2 cellular contexts compared by ENCODE assay signal in the genomic region with DNA sequence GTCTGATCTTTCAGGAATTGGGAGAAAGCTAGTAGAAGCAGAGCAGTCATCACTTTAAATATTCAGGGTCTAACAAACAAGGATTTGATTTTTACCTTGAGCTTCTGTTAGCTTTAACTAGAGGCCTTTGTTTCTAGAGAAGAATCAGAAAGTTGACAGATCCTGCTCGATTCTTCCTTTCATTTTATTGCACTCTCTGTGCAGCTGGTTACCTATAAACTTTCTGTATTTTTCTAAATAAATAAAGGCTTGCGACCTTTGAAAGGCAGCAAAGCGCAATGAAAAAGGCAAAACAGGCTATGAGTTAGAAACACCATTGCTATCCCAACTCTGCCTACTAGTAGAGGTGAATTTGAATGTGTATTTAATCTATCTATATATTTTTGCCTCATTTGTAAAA.
A peak's percentile ranks its signal among the peaks of the same experiment; 100 is the strongest.
TF ChIP-seq lines count a peak whose summit lies in the region.

No MANE protein-coding gene starts in this region.

TF ChIP-seq in liver, 16 proteins besides CTCF, POLR2A, EP300 and RAD21 (continued from another document):
- no peak for TF ChIP-seq HNF4G (IDR thresholded peaks at IDR 0.05)
- TF ChIP-seq TAF1 (conservative IDR thresholded peaks at IDR 0.05): no peak
- peak; percentile 21 to 60 for TF ChIP-seq HNF4A (conservative IDR thresholded peaks at IDR 0.05)
- TF ChIP-seq EGR1 (IDR thresholded peaks at IDR 0.05; ENCODE audit: low read depth in 2 of 2): no peak
- no peak for TF ChIP-seq GABPA (IDR thresholded peaks at IDR 0.05 in 1 of 2, conservative IDR thresholded peaks at IDR 0.05 in 1 of 2)
- no peak for TF ChIP-seq JUND (IDR thresholded peaks at IDR 0.05)
- TF ChIP-seq FOXA2 (IDR thresholded peaks at IDR 0.05): peak; percentile 45
- no peak for TF ChIP-seq RXRA (IDR thresholded peaks at IDR 0.05)
- peak; percentile 46 for TF ChIP-seq SP1 (IDR thresholded peaks at IDR 0.05)

TF ChIP-seq in HepG2, 621 proteins besides CTCF, POLR2A, EP300 and RAD21 (continued from another document):
- TF ChIP-seq, protein P1, sequence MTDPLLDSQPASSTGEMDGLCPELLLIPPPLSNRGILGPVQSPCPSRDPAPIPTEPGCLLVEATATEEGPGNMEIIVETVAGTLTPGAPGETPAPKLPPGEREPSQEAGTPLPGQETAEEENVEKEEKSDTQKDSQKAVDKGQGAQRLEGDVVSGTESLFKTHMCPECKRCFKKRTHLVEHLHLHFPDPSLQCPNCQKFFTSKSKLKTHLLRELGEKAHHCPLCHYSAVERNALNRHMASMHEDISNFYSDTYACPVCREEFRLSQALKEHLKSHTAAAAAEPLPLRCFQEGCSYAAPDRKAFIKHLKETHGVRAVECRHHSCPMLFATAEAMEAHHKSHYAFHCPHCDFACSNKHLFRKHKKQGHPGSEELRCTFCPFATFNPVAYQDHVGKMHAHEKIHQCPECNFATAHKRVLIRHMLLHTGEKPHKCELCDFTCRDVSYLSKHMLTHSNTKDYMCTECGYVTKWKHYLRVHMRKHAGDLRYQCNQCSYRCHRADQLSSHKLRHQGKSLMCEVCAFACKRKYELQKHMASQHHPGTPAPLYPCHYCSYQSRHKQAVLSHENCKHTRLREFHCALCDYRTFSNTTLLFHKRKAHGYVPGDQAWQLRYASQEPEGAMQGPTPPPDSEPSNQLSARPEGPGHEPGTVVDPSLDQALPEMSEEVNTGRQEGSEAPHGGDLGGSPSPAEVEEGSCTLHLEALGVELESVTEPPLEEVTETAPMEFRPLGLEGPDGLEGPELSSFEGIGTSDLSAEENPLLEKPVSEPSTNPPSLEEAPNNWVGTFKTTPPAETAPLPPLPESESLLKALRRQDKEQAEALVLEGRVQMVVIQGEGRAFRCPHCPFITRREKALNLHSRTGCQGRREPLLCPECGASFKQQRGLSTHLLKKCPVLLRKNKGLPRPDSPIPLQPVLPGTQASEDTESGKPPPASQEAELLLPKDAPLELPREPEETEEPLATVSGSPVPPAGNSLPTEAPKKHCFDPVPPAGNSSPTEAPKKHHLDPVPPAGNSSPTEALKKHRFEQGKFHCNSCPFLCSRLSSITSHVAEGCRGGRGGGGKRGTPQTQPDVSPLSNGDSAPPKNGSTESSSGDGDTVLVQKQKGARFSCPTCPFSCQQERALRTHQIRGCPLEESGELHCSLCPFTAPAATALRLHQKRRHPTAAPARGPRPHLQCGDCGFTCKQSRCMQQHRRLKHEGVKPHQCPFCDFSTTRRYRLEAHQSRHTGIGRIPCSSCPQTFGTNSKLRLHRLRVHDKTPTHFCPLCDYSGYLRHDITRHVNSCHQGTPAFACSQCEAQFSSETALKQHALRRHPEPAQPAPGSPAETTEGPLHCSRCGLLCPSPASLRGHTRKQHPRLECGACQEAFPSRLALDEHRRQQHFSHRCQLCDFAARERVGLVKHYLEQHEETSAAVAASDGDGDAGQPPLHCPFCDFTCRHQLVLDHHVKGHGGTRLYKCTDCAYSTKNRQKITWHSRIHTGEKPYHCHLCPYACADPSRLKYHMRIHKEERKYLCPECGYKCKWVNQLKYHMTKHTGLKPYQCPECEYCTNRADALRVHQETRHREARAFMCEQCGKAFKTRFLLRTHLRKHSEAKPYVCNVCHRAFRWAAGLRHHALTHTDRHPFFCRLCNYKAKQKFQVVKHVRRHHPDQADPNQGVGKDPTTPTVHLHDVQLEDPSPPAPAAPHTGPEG (CRISPR knock-in tag; IDR thresholded peaks at IDR 0.05): no peak
- TF ChIP-seq, protein P2, sequence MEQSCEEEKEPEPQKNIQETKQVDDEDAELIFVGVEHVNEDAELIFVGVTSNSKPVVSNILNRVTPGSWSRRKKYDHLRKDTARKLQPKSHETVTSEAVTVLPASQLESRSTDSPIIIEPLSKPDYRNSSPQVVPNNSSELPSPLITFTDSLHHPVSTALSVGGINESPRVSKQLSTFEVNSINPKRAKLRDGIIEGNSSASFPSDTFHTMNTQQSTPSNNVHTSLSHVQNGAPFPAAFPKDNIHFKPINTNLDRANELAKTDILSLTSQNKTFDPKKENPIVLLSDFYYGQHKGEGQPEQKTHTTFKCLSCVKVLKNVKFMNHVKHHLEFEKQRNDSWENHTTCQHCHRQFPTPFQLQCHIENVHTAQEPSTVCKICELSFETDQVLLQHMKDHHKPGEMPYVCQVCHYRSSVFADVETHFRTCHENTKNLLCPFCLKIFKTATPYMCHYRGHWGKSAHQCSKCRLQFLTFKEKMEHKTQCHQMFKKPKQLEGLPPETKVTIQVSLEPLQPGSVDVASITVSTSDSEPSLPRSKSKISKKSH (CRISPR knock-in tag; IDR thresholded peaks at IDR 0.05; ENCODE audit: borderline replicate concordance): no peak
- no peak for TF ChIP-seq HES4 (CRISPR knock-in tag; IDR thresholded peaks at IDR 0.05; ENCODE audit: borderline replicate concordance)
- TF ChIP-seq ZNF234 (CRISPR knock-in tag; conservative IDR thresholded peaks at IDR 0.05): no peak
- TF ChIP-seq FOXK2 (IDR thresholded peaks at IDR 0.05): no peak
- no peak for TF ChIP-seq CREM (IDR thresholded peaks at IDR 0.05)
- TF ChIP-seq CREM (CRISPR knock-in tag; IDR thresholded peaks at IDR 0.05): no peak
- no peak for TF ChIP-seq HNRNPL (IDR thresholded peaks at IDR 0.05; ENCODE audit: low read depth, low read length)
- no peak for TF ChIP-seq ESRRA (CRISPR knock-in tag; IDR thresholded peaks at IDR 0.05; ENCODE audit: low read depth)
- no peak for TF ChIP-seq SMAD3 (CRISPR knock-in tag; IDR thresholded peaks at IDR 0.05)
- TF ChIP-seq ZIK1 (CRISPR knock-in tag; IDR thresholded peaks at IDR 0.05; ENCODE audit: borderline replicate concordance, low read depth): no peak
- TF ChIP-seq HNF4A (CRISPR knock-in tag; IDR thresholded peaks at IDR 0.05): no peak
- TF ChIP-seq ZNF549 (CRISPR knock-in tag; IDR thresholded peaks at IDR 0.05): no peak
- TF ChIP-seq, protein P3, sequence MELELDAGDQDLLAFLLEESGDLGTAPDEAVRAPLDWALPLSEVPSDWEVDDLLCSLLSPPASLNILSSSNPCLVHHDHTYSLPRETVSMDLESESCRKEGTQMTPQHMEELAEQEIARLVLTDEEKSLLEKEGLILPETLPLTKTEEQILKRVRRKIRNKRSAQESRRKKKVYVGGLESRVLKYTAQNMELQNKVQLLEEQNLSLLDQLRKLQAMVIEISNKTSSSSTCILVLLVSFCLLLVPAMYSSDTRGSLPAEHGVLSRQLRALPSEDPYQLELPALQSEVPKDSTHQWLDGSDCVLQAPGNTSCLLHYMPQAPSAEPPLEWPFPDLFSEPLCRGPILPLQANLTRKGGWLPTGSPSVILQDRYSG (CRISPR knock-in tag; IDR thresholded peaks at IDR 0.05): no peak
- TF ChIP-seq ZNF383 (CRISPR knock-in tag; IDR thresholded peaks at IDR 0.05; ENCODE audit: borderline replicate concordance): no peak
